In the genomic region with DNA sequence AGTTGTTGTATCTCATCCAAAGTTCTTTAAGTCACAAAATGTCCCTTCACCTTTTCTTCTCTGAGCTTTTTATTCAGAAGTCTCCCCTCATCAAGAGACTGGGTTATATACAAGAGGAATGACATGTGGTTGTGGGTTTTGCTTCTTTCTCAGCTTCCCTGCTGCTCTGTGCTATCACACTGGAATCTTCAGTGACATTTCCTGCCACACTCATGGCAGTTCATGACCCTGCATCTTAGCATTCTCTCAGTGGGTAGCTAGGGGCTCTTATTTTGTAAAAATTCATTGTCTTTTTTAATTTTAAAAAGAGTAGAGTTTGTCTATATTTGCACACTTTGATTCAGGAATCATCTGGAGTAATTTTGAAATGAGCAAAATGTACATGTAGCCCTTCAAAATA, we compare ENCODE assay signal across 23 cellular contexts.
"Had no signal": no experiment of that assay in that cellular context is flagged by ENCODE, and none has a peak within 500 bp of the region (broad histone marks: within the 10 kb centered on the region; RNA-seq: fewer than 3 reads in every experiment).

No MANE protein-coding gene starts in this region.

- ATAC-seq: activated CD8-positive, alpha-beta T cell treated with anti-CD3 and anti-CD28 coated beads for 36 hours; activated T-cell treated with anti-CD3 and anti-CD28 coated beads, Interleukin-2, amount 50 U/mL, for 4 hours; activated T-helper 17 cell treated with anti-CD3 and anti-CD28 coated beads, Interleukin-2, amount 50 U/mL, for 72 hours; gastroesophageal sphincter; left colon; natural killer cell; right lobe of liver had no signal

- H3K36me3 Mint-ChIP-seq: natural killer cell had no signal

- H3K4me3 ChIP-seq: breast epithelium, gastroesophageal sphincter, right lobe of liver, thoracic aorta had no signal

- H3K27me3 ChIP-seq: breast epithelium, gastroesophageal sphincter, right lobe of liver had no signal

- H3K4me1 Mint-ChIP-seq: activated B cell treated with CpG ODN at 0.5 μM for 24 hours; activated T-helper 17 cell treated with anti-CD3 and anti-CD28 coated beads, Interleukin-2, amount 50 U/mL, for 72 hours; natural killer cell had no signal

- H3K9me3 Mint-ChIP-seq: activated CD8-positive, alpha-beta T cell treated with anti-CD3 and anti-CD28 coated beads for 36 hours; stimulated activated naive CD8-positive, alpha-beta T cell treated with anti-CD3 and anti-CD28 coated beads, Interleukin-15, Interleukin-2, amounts not matched to agents 100 ng/mL and 50 ng/mL, for 24 hours had no signal

- DNase-seq: activated B cell treated with CpG ODN at 0.5 μM for 24 hours; activated CD4-positive, alpha-beta T cell treated with anti-CD3 and anti-CD28 coated beads, Interleukin-2, amount 50 U/mL, for 1 hour; activated CD8-positive, alpha-beta T cell treated with anti-CD3 and anti-CD28 coated beads for 36 hours; activated gamma-delta T cell treated with Interleukin-2 at 50 U/mL for 16 hours; activated naive CD4-positive, alpha-beta T cell treated with anti-CD3 and anti-CD28 coated beads, Interleukin-2, amount 50 U/mL, for 16 hours; activated T-cell treated with anti-CD3 and anti-CD28 coated beads, Interleukin-2, amount 50 U/mL, for 4 hours; amniotic stem cell; central memory CD4-positive, alpha-beta T cell; head of caudate nucleus; hippocampal formation; kidney; left colon; natural killer cell; right lobe of liver; stimulated activated CD4-positive, alpha-beta T cell treated with anti-CD3 and anti-CD28 coated beads, Interleukin-12 subunit alpha, Interleukin-12 subunit beta, amount 100 ng/mL, for 4 hours; stimulated activated CD4-positive, alpha-beta T cell treated with anti-CD3 and anti-CD28 coated beads, Interleukin-4, amount 100 ng/mL, for 1 hour; T-helper 9 cell; trophoblast cell had no signal

- H3K27me3 Mint-ChIP-seq: activated B cell treated with CpG ODN at 0.5 μM for 24 hours; activated CD8-positive, alpha-beta T cell treated with anti-CD3 and anti-CD28 coated beads for 36 hours; activated T-helper 17 cell treated with anti-CD3 and anti-CD28 coated beads, Interleukin-2, amount 50 U/mL, for 72 hours; stimulated activated naive CD8-positive, alpha-beta T cell treated with anti-CD3 and anti-CD28 coated beads, Interleukin-15, Interleukin-2, amounts not matched to agents 100 ng/mL and 50 ng/mL, for 24 hours had no signal

- H3K9me3 ChIP-seq: breast epithelium, gastroesophageal sphincter, right lobe of liver, thoracic aorta had no signal

- H3K36me3 ChIP-seq: breast epithelium, gastroesophageal sphincter, right lobe of liver, thoracic aorta had no signal

- H3K4me1 ChIP-seq: breast epithelium, gastroesophageal sphincter, right lobe of liver had no signal

- H3K27ac ChIP-seq: breast epithelium, gastroesophageal sphincter, right lobe of liver, thoracic aorta had no signal

- H3K4me3 Mint-ChIP-seq: activated B cell treated with CpG ODN at 0.5 μM for 24 hours; activated CD8-positive, alpha-beta T cell treated with anti-CD3 and anti-CD28 coated beads for 36 hours; activated T-cell treated with anti-CD3 and anti-CD28 coated beads, Interleukin-2, amount 50 U/mL, for 4 hours; activated T-helper 17 cell treated with anti-CD3 and anti-CD28 coated beads, Interleukin-2, amount 50 U/mL, for 72 hours; natural killer cell; stimulated activated naive CD8-positive, alpha-beta T cell treated with anti-CD3 and anti-CD28 coated beads, Interleukin-15, Interleukin-2, amounts not matched to agents 100 ng/mL and 50 ng/mL, for 24 hours had no signal

- H3K27ac Mint-ChIP-seq: activated B cell treated with CpG ODN at 0.5 μM for 24 hours; activated CD8-positive, alpha-beta T cell treated with anti-CD3 and anti-CD28 coated beads for 36 hours; activated T-helper 17 cell treated with anti-CD3 and anti-CD28 coated beads, Interleukin-2, amount 50 U/mL, for 72 hours; natural killer cell; stimulated activated naive CD8-positive, alpha-beta T cell treated with anti-CD3 and anti-CD28 coated beads, Interleukin-15, Interleukin-2, amounts not matched to agents 100 ng/mL and 50 ng/mL, for 24 hours had no signal
